Comparison of ENCODE assay signal across 1 cellular context in genomic region chr1:242005866-242006565, GRCh38.
A peak's percentile ranks its signal among the peaks of the same experiment; 100 is the strongest.
TF ChIP-seq lines count a peak whose summit lies in the region.

No MANE protein-coding gene starts in this region.

TF ChIP-seq in K562, 482 proteins besides CTCF, POLR2A, EP300 and RAD21:
- peak; percentile 19; the same call in 1 of the 2 replicates for TF ChIP-seq PKNOX1 (IDR thresholded peaks at IDR 0.05)
- TF ChIP-seq KLF6 (CRISPR knock-in tag; IDR thresholded peaks at IDR 0.05; ENCODE audit: borderline replicate concordance) = no peak
- TF ChIP-seq ZNF280A (IDR thresholded peaks at IDR 0.05; ENCODE audit: low read depth, partially characterized antibody) = no peak
- no peak for TF ChIP-seq PHTF2 (CRISPR knock-in tag; IDR thresholded peaks at IDR 0.05)
- TF ChIP-seq ZNF224 (CRISPR knock-in tag; IDR thresholded peaks at IDR 0.05) = no peak
- no peak for TF ChIP-seq ZNF124 (CRISPR knock-in tag; IDR thresholded peaks at IDR 0.05)
